In the genomic region with DNA sequence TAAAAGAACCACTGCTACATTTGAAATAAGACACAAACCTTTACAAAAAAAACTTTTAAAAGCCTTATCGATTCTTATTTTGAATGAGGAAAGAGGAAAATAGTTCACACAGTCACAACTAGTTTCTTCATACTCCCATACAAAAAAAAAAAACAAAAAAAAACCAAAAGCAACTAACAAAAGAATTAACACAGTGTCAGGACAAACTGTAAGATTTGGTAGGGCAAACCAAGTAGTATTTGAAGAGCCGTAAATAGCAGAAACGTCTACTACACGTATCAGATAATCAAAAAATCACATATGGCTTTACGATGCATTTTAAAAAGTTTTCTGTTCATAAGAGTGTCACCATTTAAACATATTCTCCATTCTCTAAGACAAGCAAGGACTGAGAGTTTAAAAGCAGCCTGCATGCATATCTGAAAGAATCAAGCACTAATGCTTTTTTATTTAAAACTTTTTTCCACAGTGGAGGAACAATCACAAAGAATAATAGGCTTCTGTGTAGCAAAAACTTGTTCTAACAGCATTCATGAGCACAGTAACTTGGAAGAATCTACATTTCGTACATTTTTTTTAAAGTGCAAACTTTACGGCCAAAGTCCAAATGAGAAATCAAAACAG, we compare ENCODE assay signal across 9 cellular contexts. TPM values are rescaled to one million over a fixed set of nuclear protein-coding genes. Genes with fewer than 3 reads are reported as not detected.
DNase-seq lines count a peak whose midpoint lies in the region; ATAC-seq, FAIRE-seq and TF ChIP-seq lines count a peak whose summit lies in the region.
"Had no signal": no experiment of that assay in that cellular context is flagged by ENCODE, and none has a peak within 500 bp of the region (broad histone marks: within the 10 kb centered on the region; RNA-seq: fewer than 3 reads in every experiment).

No MANE protein-coding gene starts in this region.

- H3K27ac ChIP-seq in ACC112 (ENCODE audit: low read depth, low read length) (peak overlapping the region; percentile 99), colonic mucosa (peak overlapping the region; percentile 95), muscle layer of duodenum (ENCODE audit: low read length) (peak overlapping the region; percentile 99)

- in situ Hi-C loops in KBM-7 (cut with MboI; ENCODE audit: low pct_unique_long_range_greater_than_20kb, low sequenced_read_pairs), result no loop called here

- H3K4me3 ChIP-seq in ACC112 (ENCODE audit: low read depth, low read length), result peak overlapping the region; percentile 80
- H3K4me3 ChIP-seq in colonic mucosa, result peak overlapping the region; percentile 94
- peak overlapping the region; percentile 88 to 98 for H3K4me3 ChIP-seq in muscle layer of duodenum (ENCODE audit: low read depth in 1 of 2, low read length in 2 of 2)

- peaks cover 71% of the 10 kb centered on the region for H3K79me2 ChIP-seq in ACC112 (ENCODE audit: control insufficient read depth, insufficient read depth, low read length, unreplicated experiment)

- TF ChIP-seq CTCF in colonic mucosa (IDR thresholded peaks at IDR 0.05) (no peak), D721Med (IDR thresholded peaks at IDR 0.05; ENCODE audit: insufficient read depth, missing control alignments) (no peak)

- FAIRE-seq in D721Med (lab: Jason Lieb, UNC), result no peak

- intact Hi-C loops in colonic mucosa (cut with DNase I), result no loop called here

- H3K9me3 ChIP-seq in colonic mucosa (no peaks in the 10 kb centered on the region), muscle layer of duodenum (ENCODE audit: control insufficient read depth in 1 of 2, low read length in 2 of 2) (no peaks in the 10 kb centered on the region)

- DNase-seq in KBM-7 (peak; percentile 16), colonic mucosa (no peak), D721Med (ENCODE audit: insufficient read length, low spot score) (no peak), ureter (ENCODE audit: low spot score) (no peak), left lobe of liver (ENCODE audit: low spot score) (no peak)
- DNase-seq in stimulated activated CD4-positive, alpha-beta T cell treated with anti-CD3 and anti-CD28 coated beads, Interleukin-4, amount 100 ng/mL, for 4 hours, result no peak
- DNase-seq: SW 1271 had no signal

- no peak overlapping the region for H2AFZ ChIP-seq in ACC112 (ENCODE audit: low read length, unreplicated experiment)

- H3K36me3 ChIP-seq in ACC112 (ENCODE audit: insufficient read depth, low read length), result 0 out of 2 replicates have a peak, but pooled peaks cover 2% of the 10 kb centered on the region
- H3K36me3 ChIP-seq in colonic mucosa, result no peaks in the 10 kb centered on the region
- peaks cover 0 to 13% of the 10 kb centered on the region in 2 donors for H3K36me3 ChIP-seq in muscle layer of duodenum (ENCODE audit: control insufficient read depth in 1 of 2, insufficient read depth in 2 of 2, low read length in 2 of 2)

- no peak for ATAC-seq in left lobe of liver

- no peaks in the 10 kb centered on the region for H3K27me3 ChIP-seq in ACC112 (ENCODE audit: insufficient read depth, low read length)
- H3K27me3 ChIP-seq in colonic mucosa, result no peaks in the 10 kb centered on the region
- no peaks in the 10 kb centered on the region for H3K27me3 ChIP-seq in muscle layer of duodenum (ENCODE audit: low read depth, low read length)

- H3K4me1 ChIP-seq in ACC112 (ENCODE audit: control insufficient read depth, insufficient read depth, low read length, unreplicated experiment), result peaks cover 40% of the 10 kb centered on the region
- peaks cover 3% of the 10 kb centered on the region for H3K4me1 ChIP-seq in colonic mucosa
- H3K4me1 ChIP-seq in muscle layer of duodenum (ENCODE audit: control insufficient read depth in 1 of 2, insufficient read depth in 2 of 2, low read length in 2 of 2), result peaks cover 11 to 18% of the 10 kb centered on the region in 2 donors

- H3K9ac ChIP-seq in colonic mucosa (ENCODE audit: low read depth in 2 of 2, low read length in 2 of 2), result peak overlapping the region; percentile 98 to 99

RNA-seq across cellular contexts. Expression of gene PICALM, which starts 2.2 kb away (rescaled TPM):
- total RNA-seq in colonic mucosa (100 to 1,000 TPM; 116 to 162 TPM), ureter (261 TPM), left lobe of liver (70.9 TPM)
